Comparison of ENCODE assay signal across 20 cellular contexts in the genomic region with DNA sequence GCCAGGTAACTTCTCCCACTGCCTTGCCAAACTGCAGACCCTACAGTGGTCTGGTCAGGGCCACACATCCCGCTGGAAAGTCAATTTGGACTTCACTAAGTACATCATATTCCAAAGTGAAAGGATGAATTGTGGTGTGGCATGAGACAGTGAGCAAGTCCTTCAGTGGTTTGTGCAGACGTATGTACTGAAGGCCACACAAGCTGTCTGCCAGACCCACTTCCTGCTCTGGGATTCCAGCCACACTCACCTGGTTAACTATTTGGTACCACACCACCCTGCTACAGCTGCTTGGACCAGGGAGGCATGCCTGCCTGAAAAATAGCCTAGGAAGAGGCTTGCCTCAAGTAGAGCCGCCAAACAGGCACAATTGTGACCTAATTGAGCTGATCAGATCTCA.
A peak's percentile ranks its signal among the peaks of the same experiment; 100 is the strongest.
DNase-seq lines count a peak whose midpoint lies in the region; ATAC-seq and TF ChIP-seq lines count a peak whose summit lies in the region.
"Had no signal": no experiment of that assay in that cellular context is flagged by ENCODE, and none has a peak within 500 bp of the region (broad histone marks: within the 10 kb centered on the region; RNA-seq: fewer than 3 reads in every experiment).

No MANE protein-coding gene starts in this region.

- no peaks in the 10 kb centered on the region for H4K20me1 ChIP-seq in mammary epithelial cell (ENCODE audit: insufficient read depth, low read length)

- in situ Hi-C loops in mammary epithelial cell (cut with MboI; ENCODE audit: low sequenced_read_pairs in 2 of 2): no loop called here
- in situ Hi-C loops in SK-MEL-5 (cut with HindIII; ENCODE audit: low pct_unique_long_range_greater_than_20kb, low sequenced_read_pairs): no loop called here

- H3K4me3 ChIP-seq in mammary epithelial cell (replicated peaks in 1 of 3; ENCODE audit: insufficient read depth in 1 of 3, low read depth in 2 of 3, low read length in 3 of 3): no peak overlapping the region
- H3K4me3 ChIP-seq: hepatocyte had no signal

- no peaks in the 10 kb centered on the region for H3K9me3 ChIP-seq in mammary epithelial cell (replicated peaks; ENCODE audit: insufficient read depth, low read length)
- H3K9me3 ChIP-seq: BE2C had no signal

- no TSS peak for BruUV-seq in mammary epithelial cell (replicated peaks; lab: Mats Ljungman, UMichigan)
- no TSS peak for BruUV-seq in MCF 10A (replicated peaks; lab: Mats Ljungman, UMichigan)

- dilution Hi-C loops in mammary epithelial cell (cut with HindIII; ENCODE audit: low sequenced_read_pairs): loop anchor here (5.0 to 25.0 kb wide), 2 partner anchors 105 to 325 kb away; no protein-coding TSS in a partner anchor

- TF ChIP-seq CTCF in mammary epithelial cell (conservative IDR thresholded peaks at IDR 0.05 in 1 of 2, IDR thresholded peaks at IDR 0.05 in 1 of 2; ENCODE audit: extremely low read depth in 1 of 2, insufficient read depth in 1 of 2, low read depth in 1 of 2, low read length in 2 of 2): no peak
- no peak for TF ChIP-seq CTCF in MCF 10A (IDR thresholded peaks at IDR 0.05; ENCODE audit: unreplicated experiment)

- peaks cover 24% of the 10 kb centered on the region for H3K4me1 ChIP-seq in mammary epithelial cell (ENCODE audit: insufficient read depth, low read length)
- H3K4me1 ChIP-seq: BE2C had no signal

- no peaks in the 10 kb centered on the region for H3K27me3 ChIP-seq in mammary epithelial cell (ENCODE audit: insufficient read depth, low read length)
- H3K27me3 ChIP-seq: BE2C, hepatocyte had no signal

- no peaks in the 10 kb centered on the region for H3K27me3 Mint-ChIP-seq in MCF 10A (ENCODE audit: insufficient read depth, unreplicated experiment)
- H3K27me3 Mint-ChIP-seq in stimulated activated memory B cell treated with anti-CD40 and anti-IgM and Interleukin-4, amounts not matched to agents 10 μg/mL and 1 μg/mL and 100 μg/mL, for 72 hours: peaks cover 10% of the 10 kb centered on the region

- no peaks in the 10 kb centered on the region for H3K36me3 ChIP-seq in mammary epithelial cell (ENCODE audit: insufficient read depth, low read length)
- H3K36me3 ChIP-seq: BE2C had no signal

- H3K9ac ChIP-seq in mammary epithelial cell (ENCODE audit: insufficient read depth, low read length): no peak overlapping the region

- H3K4me2 ChIP-seq in mammary epithelial cell (ENCODE audit: insufficient read depth, low read depth, low read length): peak overlapping the region; percentile 60
- H3K4me2 ChIP-seq: hepatocyte had no signal

- peak; percentile 73 for DNase-seq in mammary epithelial cell
- no peak for DNase-seq in MCF 10A (ENCODE audit: unreplicated experiment)
- DNase-seq in SK-MEL-5 (ENCODE audit: low read depth, low spot score): peak; percentile 15
- DNase-seq in glomerular visceral epithelial cell (ENCODE audit: extremely low spot score): peak; percentile 38
- no peak for DNase-seq in GM03348 (ENCODE audit: low spot score)
- no peak for DNase-seq in pons (ENCODE audit: low spot score)
- DNase-seq: activated CD8-positive, alpha-beta memory T cell treated with anti-CD3 and anti-CD28 coated beads for 24 hours; activated gamma-delta T cell; activated T-cell treated with anti-CD3 and anti-CD28 coated beads, Interleukin-2, amount 50 U/mL, for 1 hour; BE2C; effector memory CD8-positive, alpha-beta T cell; NCI-H1092 treated with DMSO at 0.1 percent for 48 hours; NK-92 treated with Interleukin-12 subunit alpha and Interleukin-12 subunit beta, amount 100 ng/mL, for 24 hours had no signal

- H3K9me3 Mint-ChIP-seq in MCF 10A (ENCODE audit: unreplicated experiment): no peaks in the 10 kb centered on the region
- no peaks in the 10 kb centered on the region for H3K9me3 Mint-ChIP-seq in stimulated activated memory B cell treated with anti-CD40 and anti-IgM and Interleukin-4, amounts not matched to agents 10 μg/mL and 1 μg/mL and 100 μg/mL, for 72 hours
- H3K9me3 Mint-ChIP-seq: effector memory CD8-positive, alpha-beta T cell; type B pancreatic cell had no signal

- peak overlapping the region; percentile 80 for H2AFZ ChIP-seq in mammary epithelial cell (ENCODE audit: low read depth, low read length)
- H2AFZ ChIP-seq: hepatocyte had no signal

- POLR2A ChIA-PET in MCF 10A (lab: Yijun Ruan, JAX): interaction anchor here (0.6 kb wide), 1 partner anchor 419 kb away, joined by 3 read pairs; a partner anchor contains a TSS

- H3K27ac ChIP-seq in mammary epithelial cell (ENCODE audit: insufficient read depth, low read depth, low read length): no peak overlapping the region
- H3K27ac ChIP-seq: hepatocyte had no signal

- no peak overlapping the region for H3K4me3 Mint-ChIP-seq in MCF 10A (ENCODE audit: unreplicated experiment)
- H3K4me3 Mint-ChIP-seq in stimulated activated memory B cell treated with anti-CD40 and anti-IgM and Interleukin-4, amounts not matched to agents 10 μg/mL and 1 μg/mL and 100 μg/mL, for 72 hours: no peak overlapping the region
- H3K4me3 Mint-ChIP-seq: effector memory CD8-positive, alpha-beta T cell; type B pancreatic cell had no signal

- intact Hi-C loops in mammary epithelial cell (cut with micrococcal nuclease) (loop anchor here (10.0 kb wide), 1 partner anchor 487 kb away; a partner anchor contains a TSS), MCF 10A (cut with micrococcal nuclease) (no loop called here)

- 50% methylated on average over 2 of the region's 3 CpGs for WGBS in mammary epithelial cell (ENCODE audit: low coverage, missing lambda C conversion rate)

- CTCF ChIA-PET in mammary epithelial cell (lab: Charles Lee; ENCODE audit: low non-redundant PET): no interaction called here
- CTCF ChIA-PET in MCF 10A (lab: Yijun Ruan, JAX): interaction anchor here (0.9 kb wide), 1 partner anchor 35 kb away, joined by 3 read pairs; no protein-coding TSS in a partner anchor

- H3K27ac Mint-ChIP-seq in MCF 10A (ENCODE audit: low read depth, unreplicated experiment): no peak overlapping the region
- H3K27ac Mint-ChIP-seq in stimulated activated memory B cell treated with anti-CD40 and anti-IgM and Interleukin-4, amounts not matched to agents 10 μg/mL and 1 μg/mL and 100 μg/mL, for 72 hours: no peak overlapping the region
- H3K27ac Mint-ChIP-seq: effector memory CD8-positive, alpha-beta T cell; progenitor cell of endocrine pancreas; type B pancreatic cell had no signal

- H3K4me1 Mint-ChIP-seq in MCF 10A (ENCODE audit: insufficient read depth, unreplicated experiment): peaks cover 14% of the 10 kb centered on the region
- no peaks in the 10 kb centered on the region for H3K4me1 Mint-ChIP-seq in stimulated activated memory B cell treated with anti-CD40 and anti-IgM and Interleukin-4, amounts not matched to agents 10 μg/mL and 1 μg/mL and 100 μg/mL, for 72 hours

- H3K36me3 Mint-ChIP-seq in MCF 10A (ENCODE audit: insufficient read depth, unreplicated experiment): no peaks in the 10 kb centered on the region
- H3K36me3 Mint-ChIP-seq in stimulated activated memory B cell treated with anti-CD40 and anti-IgM and Interleukin-4, amounts not matched to agents 10 μg/mL and 1 μg/mL and 100 μg/mL, for 72 hours: no peaks in the 10 kb centered on the region
- H3K36me3 Mint-ChIP-seq: type B pancreatic cell had no signal

- no peak for ATAC-seq in GM18517 (IDR thresholded peaks at IDR 0.05; ENCODE audit: unreplicated experiment)
- no peak for ATAC-seq in stimulated activated memory B cell treated with anti-CD40 and anti-IgM and Interleukin-4, amounts not matched to agents 10 μg/mL and 1 μg/mL and 100 μg/mL, for 72 hours
- ATAC-seq: effector memory CD8-positive, alpha-beta T cell; esophagus mucosa; HCT116 had no signal

- H3K79me2 ChIP-seq in mammary epithelial cell (ENCODE audit: insufficient read depth, low read length): no peaks in the 10 kb centered on the region
- H3K79me2 ChIP-seq: hepatocyte had no signal

Comparison
In these comparisons a context has a peak if more than half of its experiments do, and no peak if none do; other contexts are left out.
1. DNase-seq: peak in mammary epithelial cell (single experiment), SK-MEL-5 (single experiment) and glomerular visceral epithelial cell (single experiment); none in MCF 10A (single experiment), GM03348 (single experiment) and pons (single experiment).